ENCODE assay signal across 8 cellular contexts in the genomic region with DNA sequence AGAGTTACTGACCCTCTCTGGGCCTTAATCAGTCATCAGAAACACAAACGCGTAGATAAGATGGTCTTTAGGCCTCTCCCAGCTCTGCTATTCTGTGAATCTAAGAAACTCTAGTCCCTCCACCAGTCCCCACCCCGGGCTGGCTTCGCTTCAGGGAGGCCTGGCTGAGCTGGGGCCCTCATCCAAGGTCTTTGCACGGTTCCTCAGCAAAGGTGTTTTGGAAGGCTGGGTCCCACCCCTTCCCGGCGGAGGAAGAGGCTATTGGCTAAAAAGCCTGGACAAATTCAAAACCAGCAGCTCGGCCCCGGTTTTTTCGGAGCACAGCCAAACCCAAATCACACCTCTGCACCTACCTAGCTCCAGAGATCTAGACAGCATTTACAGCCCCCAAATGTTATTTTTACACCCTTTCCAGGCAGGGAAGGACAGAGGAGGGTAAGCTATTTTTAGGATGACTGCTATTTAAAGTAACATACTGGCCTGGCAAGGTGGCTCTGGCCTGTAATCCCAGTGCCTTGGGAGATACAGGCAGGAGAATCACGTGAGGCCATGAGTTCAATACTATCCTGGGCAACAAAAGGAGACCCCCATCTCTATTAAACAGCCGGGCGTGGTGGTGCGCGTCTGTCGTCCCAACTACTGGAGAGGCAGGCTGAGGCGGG. TPM values are rescaled to one million over a fixed set of nuclear protein-coding genes. Genes with fewer than 3 reads are reported as not detected.
DNase-seq lines count a peak whose midpoint lies in the region; ATAC-seq and TF ChIP-seq lines count a peak whose summit lies in the region.

No MANE protein-coding gene starts in this region.

- no peaks in the 10 kb centered on the region for H3K27me3 Mint-ChIP-seq in neural progenitor cell (ENCODE audit: insufficient read depth, low read depth)

- H3K4me1 Mint-ChIP-seq in neural progenitor cell, result peaks cover 13% of the 10 kb centered on the region

- TF ChIP-seq CTCF in Peyer's patch (IDR thresholded peaks at IDR 0.05) (no peak), esophagus squamous epithelium (IDR thresholded peaks at IDR 0.05) (no peak), neural progenitor cell (IDR thresholded peaks at IDR 0.05) (no peak)

- no peaks in the 10 kb centered on the region for H3K36me3 Mint-ChIP-seq in neural progenitor cell

- DNase-seq in Peyer's patch (no peak), esophagus squamous epithelium (lab: John Stamatoyannopoulos, UW) (no peak), neural progenitor cell (ENCODE audit: low spot score) (no peak), NCI-H748 (lab: John Stamatoyannopoulos, UW; ENCODE audit: unreplicated experiment) (no peak), SIG-M5 treated with dmso at 0.1 percent for 504 hours (lab: John Stamatoyannopoulos, UW; ENCODE audit: unreplicated experiment) (no peak), DMS 273 treated with DMSO at 0.1 percent for 48 hours (lab: John Stamatoyannopoulos, UW) (no peak)

- H3K4me3 Mint-ChIP-seq in neural progenitor cell, result peak overlapping the region; percentile 82

- peaks cover 24% of the 10 kb centered on the region for H3F3A ChIP-seq in neural progenitor cell (ENCODE audit: low read depth)

- WGBS in esophagus squamous epithelium, 2 donors, result 53 to 80% methylated on average over 4 to 14 of the region's 17 CpGs

- peak overlapping the region; percentile 56; the same call in 1 of the 2 replicates for H3K9ac ChIP-seq in ES-I3 (ENCODE audit: low read depth, low read length)
- no peak overlapping the region for H3K9ac ChIP-seq in neural progenitor cell

- no peak for ATAC-seq in HG02571 (IDR thresholded peaks at IDR 0.05; ENCODE audit: unreplicated experiment)

- H2AFZ ChIP-seq in neural progenitor cell (replicated peaks), result peak overlapping the region; percentile 85

- peak overlapping the region; percentile 80 to 97 (median 91) for H3K27ac ChIP-seq in Peyer's patch
- peak overlapping the region; percentile 91 to 96 (median 95) for H3K27ac ChIP-seq in esophagus squamous epithelium
- H3K27ac ChIP-seq in neural progenitor cell, result no peak overlapping the region

- no peaks in the 10 kb centered on the region for H4K20me1 ChIP-seq in neural progenitor cell (ENCODE audit: low read depth)

- no peaks in the 10 kb centered on the region for H3K9me3 ChIP-seq in ES-I3 (ENCODE audit: control insufficient read depth, insufficient read depth, low read length)
- H3K9me3 ChIP-seq in Peyer's patch, result no peaks in the 10 kb centered on the region
- no peaks in the 10 kb centered on the region for H3K9me3 ChIP-seq in esophagus squamous epithelium
- H3K9me3 ChIP-seq in neural progenitor cell (ENCODE audit: low read depth), result no peaks in the 10 kb centered on the region

- TF ChIP-seq POLR2A in Peyer's patch (IDR thresholded peaks at IDR 0.05), result no peak
- no peak for TF ChIP-seq POLR2A in esophagus squamous epithelium (IDR thresholded peaks at IDR 0.05)

- peak overlapping the region; percentile 75 for H3K4me2 ChIP-seq in neural progenitor cell

- H3K4me3 ChIP-seq in Peyer's patch (peak overlapping the region; percentile 69 to 99 (median 85)), esophagus squamous epithelium (peak overlapping the region; percentile 68 to 88 (median 80)), neural progenitor cell (peak overlapping the region; percentile 79)

- H3K27me3 ChIP-seq in Peyer's patch (no peaks in the 10 kb centered on the region), esophagus squamous epithelium (no peaks in the 10 kb centered on the region), neural progenitor cell (no peaks in the 10 kb centered on the region)

- H3K36me3 ChIP-seq in ES-I3 (ENCODE audit: insufficient read depth, low read length) (no peaks in the 10 kb centered on the region), Peyer's patch (no peaks in the 10 kb centered on the region), esophagus squamous epithelium (no peaks in the 10 kb centered on the region), neural progenitor cell (no peaks in the 10 kb centered on the region)

- H3K9me3 Mint-ChIP-seq in neural progenitor cell, result no peaks in the 10 kb centered on the region

- peak overlapping the region; percentile 74 for H3K27ac Mint-ChIP-seq in neural progenitor cell

- intact Hi-C loops in esophagus squamous epithelium (cut with DNase I), result loop anchor here (10.0 kb wide), 1 partner anchor 452 kb away; a partner anchor contains a TSS

- H3K4me1 ChIP-seq in ES-I3 (ENCODE audit: insufficient read depth, low read length), result peaks cover 3% of the 10 kb centered on the region; the same call in 1 of the 2 replicates
- H3K4me1 ChIP-seq in Peyer's patch, result peaks cover 0 to 4% (median 0%) of the 10 kb centered on the region in 4 donors
- H3K4me1 ChIP-seq in esophagus squamous epithelium, result peaks cover 3 to 22% (median 4%) of the 10 kb centered on the region in 3 donors
- H3K4me1 ChIP-seq in neural progenitor cell, result peaks cover 5% of the 10 kb centered on the region

- H3K79me2 ChIP-seq in neural progenitor cell (ENCODE audit: low read depth), result no peaks in the 10 kb centered on the region

RNA-seq across cellular contexts. Expression of a gene that starts 13.2 kb away (rescaled TPM):
- 10 to 100 TPM; 15.7 to 42.0 (median 31.0) TPM for total RNA-seq in Peyer's patch
- total RNA-seq in esophagus squamous epithelium, result 10 to 100 TPM; 23.2 to 40.4 (median 36.2) TPM
- 39.7 and 80.3 TPM in 2 replicates for total RNA-seq in neural progenitor cell (ENCODE audit: low replicate concordance)

RNA-seq across cellular contexts. Expression of a gene that starts 46.9 kb away (rescaled TPM):
- total RNA-seq in Peyer's patch (10 to 100 TPM in 2 of 4 donors, 1 to 10 TPM in 2; 7.4 to 52.8 (median 14.2) TPM), esophagus squamous epithelium (10 to 100 TPM in 1 of 4 donors, 1 to 10 TPM in 3; 1.3 to 11.1 (median 5.3) TPM), neural progenitor cell (ENCODE audit: low replicate concordance) (30.1 and 49.9 TPM in 2 replicates)

RNA-seq across cellular contexts. Expression of a gene that starts 51.1 kb away (rescaled TPM):
- total RNA-seq in Peyer's patch (under 1 TPM in 3 of 4 donors, not detected in 1; 0.18 to 0.76 (median 0.40) TPM), esophagus squamous epithelium (under 1 TPM; 0.12 to 0.57 (median 0.20) TPM), neural progenitor cell (ENCODE audit: low replicate concordance) (2.8 and 5.0 TPM in 2 replicates)
